ENCODE assay signal across 25 cellular contexts in genomic region chr1:218763538-218763937, GRCh38.
DNase-seq lines count a peak whose midpoint lies in the region; ATAC-seq, FAIRE-seq and TF ChIP-seq lines count a peak whose summit lies in the region.
"Had no signal": no experiment of that assay in that cellular context is flagged by ENCODE, and none has a peak within 500 bp of the region (broad histone marks: within the 10 kb centered on the region; RNA-seq: fewer than 3 reads in every experiment).

No MANE protein-coding gene starts in this region.

- H3K4me3 ChIP-seq in GM23338 = no peak overlapping the region
- H3K4me3 ChIP-seq: Peyer's patch, SJCRH30 had no signal

- H3K27me3 Mint-ChIP-seq in GM23338 (ENCODE audit: insufficient read depth, low read depth, poor library complexity) = no peaks in the 10 kb centered on the region

- H4K20me1 ChIP-seq in GM23338 (replicated peaks; ENCODE audit: insufficient read depth) = no peaks in the 10 kb centered on the region

- H3K27ac ChIP-seq in GM23338 (ENCODE audit: low read depth) = no peak overlapping the region
- H3K27ac ChIP-seq: Peyer's patch, SJCRH30 had no signal

- no peaks in the 10 kb centered on the region for H3F3A ChIP-seq in GM23338 (replicated peaks; ENCODE audit: low read depth)

- FAIRE-seq in HTR-8/SVneo (lab: Jason Lieb, UNC) = no peak
- FAIRE-seq: GM12891 had no signal

- ATAC-seq in GM18502 (IDR thresholded peaks at IDR 0.05; ENCODE audit: poor library complexity, unreplicated experiment) (peak; percentile 63), GM19372 (IDR thresholded peaks at IDR 0.05; ENCODE audit: low read depth, unreplicated experiment) (peak; percentile 69), HG02798 (IDR thresholded peaks at IDR 0.05; ENCODE audit: poor library complexity, unreplicated experiment) (peak; percentile 58), HG03469 (IDR thresholded peaks at IDR 0.05; ENCODE audit: unreplicated experiment) (peak; percentile 60), HG03045 (IDR thresholded peaks at IDR 0.05; ENCODE audit: unreplicated experiment) (no peak), GM23338 (no peak)
- ATAC-seq: CD8-positive, alpha-beta T cell had no signal

- H3K36me3 ChIP-seq in GM23338 (ENCODE audit: insufficient read depth) = no peaks in the 10 kb centered on the region
- H3K36me3 ChIP-seq: Peyer's patch, SJCRH30 had no signal

- H3K4me1 Mint-ChIP-seq in GM23338 = no peaks in the 10 kb centered on the region

- H3K9me3 Mint-ChIP-seq in GM23338 = no peaks in the 10 kb centered on the region
- H3K9me3 Mint-ChIP-seq: CD8-positive, alpha-beta T cell had no signal

- H3K4me3 Mint-ChIP-seq in GM23338 = no peak overlapping the region
- H3K4me3 Mint-ChIP-seq: CD8-positive, alpha-beta T cell had no signal

- no peak overlapping the region for H2AFZ ChIP-seq in GM23338

- no peaks in the 10 kb centered on the region for H3K9me2 ChIP-seq in GM23338 (ENCODE audit: insufficient read depth)

- no peaks in the 10 kb centered on the region for H3K4me1 ChIP-seq in GM23338 (ENCODE audit: insufficient read depth)
- H3K4me1 ChIP-seq: Peyer's patch, SJCRH30 had no signal

- H3K27me3 ChIP-seq in GM23338 (ENCODE audit: insufficient read depth) = no peaks in the 10 kb centered on the region
- H3K27me3 ChIP-seq: Peyer's patch, SJCRH30 had no signal

- no peak for TF ChIP-seq CTCF in GM23338 (conservative IDR thresholded peaks at IDR 0.05; ENCODE audit: low read depth in 2 of 2)

- no peaks in the 10 kb centered on the region for H3K79me2 ChIP-seq in GM23338 (replicated peaks; ENCODE audit: insufficient read depth)

- DNase-seq in activated naive CD4-positive, alpha-beta T cell treated with anti-CD3 and anti-CD28 coated beads, Interleukin-2, amount 50 U/mL, for 16 hours = no peak
- no peak for DNase-seq in HTR-8/SVneo (ENCODE audit: insufficient read length, low spot score)
- DNase-seq in GM23338 (ENCODE audit: low spot score) = no peak
- DNase-seq: 8988T; AML-193; C1 segment of cervical spinal cord; CD8-positive, alpha-beta T cell; DND-41; H7; Kasumi-1; NCI-H1417; NCI-H1694 treated with DMSO at 0.1 percent for 48 hours; NCI-H2081 treated with DMSO at 0.1 percent for 48 hours; NCI-H2171 treated with DMSO at 0.1 percent for 48 hours; NCI-H524 treated with DMSO at 0.1 percent for 48 hours; NCI-H82; Peyer's patch; SJCRH30; T1000 had no signal

- no peaks in the 10 kb centered on the region for H3K36me3 Mint-ChIP-seq in GM23338 (ENCODE audit: low read depth)
- H3K36me3 Mint-ChIP-seq: CD8-positive, alpha-beta T cell had no signal

- no peak overlapping the region for H3K4me2 ChIP-seq in GM23338

- H3K27ac Mint-ChIP-seq in GM23338 = no peak overlapping the region
- H3K27ac Mint-ChIP-seq: CD8-positive, alpha-beta T cell had no signal

TF ChIP-seq in GM23338, 12 proteins besides CTCF, POLR2A, EP300 and RAD21 (continues in another document):
- no peak for TF ChIP-seq STAT1 (IDR thresholded peaks at IDR 0.05; ENCODE audit: unreplicated experiment)
- no peak for TF ChIP-seq CREB1 (CRISPR knock-in tag; IDR thresholded peaks at IDR 0.05; ENCODE audit: low read depth)
- no peak for TF ChIP-seq ETS1 (IDR thresholded peaks at IDR 0.05)
- no peak for TF ChIP-seq JUNB (IDR thresholded peaks at IDR 0.05; ENCODE audit: unreplicated experiment)
- TF ChIP-seq ZNF331 (CRISPR knock-in tag; IDR thresholded peaks at IDR 0.05; ENCODE audit: low read depth) = no peak
- no peak for TF ChIP-seq EZH2 (IDR thresholded peaks at IDR 0.05; ENCODE audit: low read depth, unreplicated experiment)
- no peak for TF ChIP-seq POLR2AphosphoS5 (IDR thresholded peaks at IDR 0.05; ENCODE audit: low read depth)
- no peak for TF ChIP-seq ZNF462 (CRISPR knock-in tag; IDR thresholded peaks at IDR 0.05)
- no peak for TF ChIP-seq REST (IDR thresholded peaks at IDR 0.05; ENCODE audit: unreplicated experiment)

Comparison
In these comparisons a context has a peak if more than half of its experiments do, and no peak if none do; other contexts are left out.
1. ATAC-seq: peak in GM18502 (single experiment), GM19372 (single experiment), HG02798 (single experiment) and HG03469 (single experiment); none in HG03045 (single experiment) and GM23338 (single experiment).